In genomic region chr1:55702064-55702463, GRCh38 we compare ENCODE assay signal across 8 cellular contexts.
DNase-seq lines count a peak whose midpoint lies in the region; ATAC-seq and TF ChIP-seq lines count a peak whose summit lies in the region.

No MANE protein-coding gene starts in this region.

- no peaks in the 10 kb centered on the region for H3K27me3 ChIP-seq in Panc1 (ENCODE audit: control insufficient read depth, insufficient read depth, low read length)

- H3K4me3 Mint-ChIP-seq in activated CD8-positive, alpha-beta T cell treated with anti-CD3 and anti-CD28 coated beads for 36 hours: no peak overlapping the region
- H3K4me3 Mint-ChIP-seq in activated CD8-positive, alpha-beta T cell treated with anti-CD3 and anti-CD28 coated beads, Interleukin-2, amount 10 ng/mL, durations not matched to agents 7 days and 5 days: no peak overlapping the region
- H3K4me3 Mint-ChIP-seq in type B pancreatic cell: no peak overlapping the region

- H3K27ac Mint-ChIP-seq in activated CD8-positive, alpha-beta T cell treated with anti-CD3 and anti-CD28 coated beads for 36 hours: no peak overlapping the region
- no peak overlapping the region for H3K27ac Mint-ChIP-seq in activated CD8-positive, alpha-beta T cell treated with anti-CD3 and anti-CD28 coated beads, Interleukin-2, amount 10 ng/mL, durations not matched to agents 7 days and 5 days
- H3K27ac Mint-ChIP-seq in type B pancreatic cell: no peak overlapping the region

- H3K36me3 ChIP-seq in Panc1 (ENCODE audit: control insufficient read depth, insufficient read depth, low read length): no peaks in the 10 kb centered on the region

- no peak overlapping the region for H3K27ac ChIP-seq in Panc1 (ENCODE audit: low read length)

- peak; percentile 38 for TF ChIP-seq CTCF in activated CD8-positive, alpha-beta T cell treated with anti-CD3 and anti-CD28 coated beads for 36 hours (IDR thresholded peaks at IDR 0.05)
- TF ChIP-seq CTCF in Panc1 (IDR thresholded peaks at IDR 0.05) (peak; percentile 65), type B pancreatic cell (conservative IDR thresholded peaks at IDR 0.05) (peak; percentile 78)

- no peaks in the 10 kb centered on the region for H3K4me1 ChIP-seq in Panc1 (ENCODE audit: control insufficient read depth, insufficient read depth, low read length)

- DNase-seq in activated CD8-positive, alpha-beta T cell treated with anti-CD3 and anti-CD28 coated beads for 36 hours: no peak
- no peak for DNase-seq in activated CD8-positive, alpha-beta T cell treated with anti-CD3 and anti-CD28 coated beads, Interleukin-2, amount 10 ng/mL, durations not matched to agents 7 days and 5 days
- DNase-seq in Panc1 (ENCODE audit: low read depth, low spot score) (no peak), foreskin melanocyte (peak; percentile 20), type B pancreatic cell (ENCODE audit: extremely low spot score, unreplicated experiment) (no peak)
- DNase-seq in activated naive CD4-positive, alpha-beta T cell treated with Interleukin-2 at 50 U/mL for 16 hours: no peak

- no peaks in the 10 kb centered on the region for H3K9me3 Mint-ChIP-seq in activated CD8-positive, alpha-beta T cell treated with anti-CD3 and anti-CD28 coated beads for 36 hours
- H3K9me3 Mint-ChIP-seq in activated CD8-positive, alpha-beta T cell treated with anti-CD3 and anti-CD28 coated beads, Interleukin-2, amount 10 ng/mL, durations not matched to agents 7 days and 5 days (ENCODE audit: insufficient read depth): no peaks in the 10 kb centered on the region
- peaks cover 20% of the 10 kb centered on the region for H3K9me3 Mint-ChIP-seq in type B pancreatic cell

- POLR2A ChIA-PET in activated CD8-positive, alpha-beta T cell treated with anti-CD3 and anti-CD28 coated beads for 36 hours (lab: Charles Lee): no interaction called here
- POLR2A ChIA-PET in activated CD8-positive, alpha-beta T cell treated with anti-CD3 and anti-CD28 coated beads, Interleukin-2, amount 10 ng/mL, durations not matched to agents 7 days and 5 days (lab: Charles Lee): no interaction called here
- POLR2A ChIA-PET in Panc1 (lab: Charles Lee): interaction anchor here (0.6 kb wide), 1 partner anchor 155 kb away, joined by 3 read pairs; no protein-coding TSS in a partner anchor

- CTCF ChIA-PET in activated CD8-positive, alpha-beta T cell treated with anti-CD3 and anti-CD28 coated beads for 36 hours (lab: Charles Lee): interaction anchor here (0.9 to 1.1 kb wide), 3 partner anchors 9 to 21 kb away, joined by 3 to 4 read pairs (median 4); no protein-coding TSS in a partner anchor
- CTCF ChIA-PET in activated CD8-positive, alpha-beta T cell treated with anti-CD3 and anti-CD28 coated beads, Interleukin-2, amount 10 ng/mL, durations not matched to agents 7 days and 5 days (lab: Charles Lee): no interaction called here
- CTCF ChIA-PET in Panc1 (lab: Charles Lee): no interaction called here

- no TSS peak for BruUV-seq in Panc1 (replicated peaks; lab: Mats Ljungman, UMichigan)

- no peak overlapping the region for H3K4me3 ChIP-seq in Panc1 (ENCODE audit: low read depth in 2 of 2, low read length in 2 of 2)

- peaks cover 6% of the 10 kb centered on the region for H3K27me3 Mint-ChIP-seq in activated CD8-positive, alpha-beta T cell treated with anti-CD3 and anti-CD28 coated beads for 36 hours
- H3K27me3 Mint-ChIP-seq in activated CD8-positive, alpha-beta T cell treated with anti-CD3 and anti-CD28 coated beads, Interleukin-2, amount 10 ng/mL, durations not matched to agents 7 days and 5 days (ENCODE audit: low read depth): no peaks in the 10 kb centered on the region
- peaks cover 3% of the 10 kb centered on the region for H3K27me3 Mint-ChIP-seq in type B pancreatic cell

- ATAC-seq in activated CD8-positive, alpha-beta T cell treated with anti-CD3 and anti-CD28 coated beads for 36 hours: peak; percentile 34
- ATAC-seq in activated CD8-positive, alpha-beta T cell treated with anti-CD3 and anti-CD28 coated beads, Interleukin-2, amount 10 ng/mL, durations not matched to agents 7 days and 5 days: no peak
- peak; percentile 85 for ATAC-seq in HG03135 (IDR thresholded peaks at IDR 0.05; ENCODE audit: unreplicated experiment)
- no peak for ATAC-seq in Panc1
- no peak for ATAC-seq in HG03095 (IDR thresholded peaks at IDR 0.05; ENCODE audit: unreplicated experiment)

- intact Hi-C loops in activated CD8-positive, alpha-beta T cell treated with anti-CD3 and anti-CD28 coated beads for 36 hours (cut with micrococcal nuclease): no loop called here
- intact Hi-C loops in Panc1 (cut with micrococcal nuclease; ENCODE audit: unreplicated experiment): no loop called here

- no peaks in the 10 kb centered on the region for H3K4me1 Mint-ChIP-seq in activated CD8-positive, alpha-beta T cell treated with anti-CD3 and anti-CD28 coated beads for 36 hours (ENCODE audit: low read depth)
- H3K4me1 Mint-ChIP-seq in activated CD8-positive, alpha-beta T cell treated with anti-CD3 and anti-CD28 coated beads, Interleukin-2, amount 10 ng/mL, durations not matched to agents 7 days and 5 days (ENCODE audit: low read depth): no peaks in the 10 kb centered on the region
- peaks cover 27% of the 10 kb centered on the region for H3K4me1 Mint-ChIP-seq in type B pancreatic cell (ENCODE audit: unreplicated experiment)

- H3K36me3 Mint-ChIP-seq in activated CD8-positive, alpha-beta T cell treated with anti-CD3 and anti-CD28 coated beads for 36 hours (ENCODE audit: low read depth): no peaks in the 10 kb centered on the region
- H3K36me3 Mint-ChIP-seq in activated CD8-positive, alpha-beta T cell treated with anti-CD3 and anti-CD28 coated beads, Interleukin-2, amount 10 ng/mL, durations not matched to agents 7 days and 5 days (ENCODE audit: low read depth): no peaks in the 10 kb centered on the region
- peaks cover 8% of the 10 kb centered on the region for H3K36me3 Mint-ChIP-seq in type B pancreatic cell

- no peaks in the 10 kb centered on the region for H3K9me3 ChIP-seq in Panc1 (ENCODE audit: control insufficient read depth, insufficient read depth, low read depth, low read length)

- in situ Hi-C loops in Panc1 (cut with HindIII; ENCODE audit: low pct_unique_long_range_greater_than_20kb, low sequenced_read_pairs): no loop called here

Comparison
In these comparisons a context has a peak if more than half of its experiments do, and no peak if none do; other contexts are left out.
1. ATAC-seq: peak in activated CD8-positive, alpha-beta T cell treated with anti-CD3 and anti-CD28 coated beads for 36 hours (single experiment) and HG03135 (single experiment); none in activated CD8-positive, alpha-beta T cell treated with anti-CD3 and anti-CD28 coated beads, Interleukin-2, amount 10 ng/mL, durations not matched to agents 7 days and 5 days (single experiment), Panc1 (single experiment) and HG03095 (single experiment).
2. Peak in every context shown above with its lines, with median percentiles within 50 percentile points of each other: CTCF ChIP-seq.